8 cellular contexts compared by ENCODE assay signal in the genomic region with DNA sequence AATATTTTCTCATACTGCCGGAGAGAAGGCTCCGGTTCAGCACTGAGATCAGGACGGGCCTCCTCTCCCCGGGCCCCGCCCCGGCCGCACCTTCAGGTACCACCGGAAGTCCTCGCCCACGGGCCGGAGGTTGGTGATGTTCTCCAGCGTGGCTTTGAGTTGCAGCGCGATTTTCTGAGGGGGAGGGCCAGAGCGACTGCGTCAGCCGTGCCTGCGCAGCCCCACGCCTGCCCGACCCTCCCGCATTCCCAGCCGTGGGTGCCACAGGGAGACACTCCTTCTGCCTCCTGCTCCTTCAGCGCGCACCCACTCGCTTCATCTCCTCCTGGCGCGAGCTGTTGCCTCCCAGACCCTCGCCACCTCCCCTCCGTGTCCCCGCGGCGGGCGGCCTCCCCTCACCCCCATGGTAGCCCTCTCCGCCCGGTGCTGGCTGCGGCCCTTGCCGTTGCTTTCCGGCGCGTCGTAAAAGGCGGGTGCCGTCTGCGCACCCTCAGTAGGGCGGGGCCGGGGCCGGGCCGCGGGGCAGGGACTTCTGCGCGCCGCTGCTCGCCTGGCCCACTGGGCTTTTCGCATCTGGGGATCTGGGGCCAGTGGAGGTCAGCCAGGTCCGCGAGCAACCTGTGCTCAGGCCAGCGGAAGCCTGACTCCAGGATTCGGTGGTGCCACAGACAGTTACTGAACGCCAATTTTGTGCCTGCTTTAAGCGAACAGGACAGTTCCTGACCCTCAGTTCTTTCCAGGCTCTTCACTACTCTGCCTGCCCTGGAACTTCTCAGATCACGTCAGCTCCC. TPM values are rescaled to one million over a fixed set of nuclear protein-coding genes. Genes with fewer than 3 reads are reported as not detected.
A peak's percentile ranks its signal among the peaks of the same experiment; 100 is the strongest.
DNase-seq lines count a peak whose midpoint lies in the region; ATAC-seq and TF ChIP-seq lines count a peak whose summit lies in the region.

TSS of gene CZIB (minus strand) at position 464 of the 791 bp plus-strand sequence. CDS start at position 405, 59 bp downstream.

- no peaks in the 10 kb centered on the region for H3K9me3 Mint-ChIP-seq in activated naive CD4-positive, alpha-beta T cell treated with anti-CD3 and anti-CD28 coated beads, Interleukin-2, amount 50 U/mL, for 72 hours

- WGBS in testis, 2 donors: 1% methylated on average over 46 to 50 of the region's 61 CpGs

- peaks cover 0 to 6% of the 10 kb centered on the region in 2 donors for H3K36me3 Mint-ChIP-seq in activated naive CD4-positive, alpha-beta T cell treated with anti-CD3 and anti-CD28 coated beads, Interleukin-2, amount 50 U/mL, for 72 hours

- H3K27ac Mint-ChIP-seq in activated naive CD4-positive, alpha-beta T cell treated with anti-CD3 and anti-CD28 coated beads, Interleukin-2, amount 50 U/mL, for 72 hours: peak within 1 kb of the TSS; percentile 86 to 97

- peak within 1 kb of the TSS; percentile 92 to 93 for H3K4me3 ChIP-seq in testis

- H3K27ac ChIP-seq in testis: peak within 1 kb of the TSS; percentile 97 to 99

- peaks cover 16% of the 10 kb centered on the region for H3K4me1 ChIP-seq in testis

- intact Hi-C loops in testis (cut with DNase I; ENCODE audit: low total_unique reads): no loop called here

- TF ChIP-seq POLR2A in testis (IDR thresholded peaks at IDR 0.05): peak; percentile 72

- H3K36me3 ChIP-seq in testis (ENCODE audit: low read depth, missing control alignments): no peaks in the 10 kb centered on the region

- peak; percentile 87 for ATAC-seq in HG02571 (IDR thresholded peaks at IDR 0.05; ENCODE audit: unreplicated experiment)
- ATAC-seq in SK-N-SH treated with all-trans-retinoic acid at 6 μM for 48 hours: peak; percentile 95
- peak; percentile 93 to 94 for ATAC-seq in activated naive CD4-positive, alpha-beta T cell treated with anti-CD3 and anti-CD28 coated beads, Interleukin-2, amount 50 U/mL, for 72 hours
- peak; percentile 98 for ATAC-seq in omental fat pad (ENCODE audit: low FRiP score)

- H3K27me3 ChIP-seq in testis: no peaks in the 10 kb centered on the region

- H3K9me3 ChIP-seq in testis: no peaks in the 10 kb centered on the region

- TF ChIP-seq CTCF in omental fat pad (IDR thresholded peaks at IDR 0.05): no peak
- TF ChIP-seq CTCF in testis (IDR thresholded peaks at IDR 0.05): no peak

- DNase-seq in GM04504 (ENCODE audit: low read depth): peak; percentile 80
- peak; percentile 90 for DNase-seq in NCI-H1048 (lab: John Stamatoyannopoulos, UW)
- DNase-seq in activated naive CD4-positive, alpha-beta T cell treated with anti-CD3 and anti-CD28 coated beads, Interleukin-2, amount 50 U/mL, for 72 hours (ENCODE audit: low spot score in 2 of 2): peak; percentile 94 to 96
- no peak for DNase-seq in glomerular endothelial cell (ENCODE audit: extremely low read depth, low read depth, low spot score)
- DNase-seq in omental fat pad (ENCODE audit: low spot score): peak; percentile 86
- peak; percentile 94 for DNase-seq in testis

TF ChIP-seq in SK-N-SH treated with all-trans-retinoic acid at 6 μM for 48 hours, 23 proteins besides CTCF, POLR2A, EP300 and RAD21:
- TF ChIP-seq ZNF565 (CRISPR knock-in tag; conservative IDR thresholded peaks at IDR 0.05; ENCODE audit: low read depth): no peak
- TF ChIP-seq, protein P1, sequence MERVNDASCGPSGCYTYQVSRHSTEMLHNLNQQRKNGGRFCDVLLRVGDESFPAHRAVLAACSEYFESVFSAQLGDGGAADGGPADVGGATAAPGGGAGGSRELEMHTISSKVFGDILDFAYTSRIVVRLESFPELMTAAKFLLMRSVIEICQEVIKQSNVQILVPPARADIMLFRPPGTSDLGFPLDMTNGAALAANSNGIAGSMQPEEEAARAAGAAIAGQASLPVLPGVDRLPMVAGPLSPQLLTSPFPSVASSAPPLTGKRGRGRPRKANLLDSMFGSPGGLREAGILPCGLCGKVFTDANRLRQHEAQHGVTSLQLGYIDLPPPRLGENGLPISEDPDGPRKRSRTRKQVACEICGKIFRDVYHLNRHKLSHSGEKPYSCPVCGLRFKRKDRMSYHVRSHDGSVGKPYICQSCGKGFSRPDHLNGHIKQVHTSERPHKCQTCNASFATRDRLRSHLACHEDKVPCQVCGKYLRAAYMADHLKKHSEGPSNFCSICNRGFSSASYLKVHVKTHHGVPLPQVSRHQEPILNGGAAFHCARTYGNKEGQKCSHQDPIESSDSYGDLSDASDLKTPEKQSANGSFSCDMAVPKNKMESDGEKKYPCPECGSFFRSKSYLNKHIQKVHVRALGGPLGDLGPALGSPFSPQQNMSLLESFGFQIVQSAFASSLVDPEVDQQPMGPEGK (CRISPR knock-in tag; IDR thresholded peaks at IDR 0.05; ENCODE audit: borderline replicate concordance): peak; percentile 80; the same call in 1 of the 2 replicates
- peak; percentile 35; the same call in 1 of the 2 replicates for TF ChIP-seq GLIS3 (CRISPR knock-in tag; IDR thresholded peaks at IDR 0.05)
- TF ChIP-seq ZC3H10 (CRISPR knock-in tag; IDR thresholded peaks at IDR 0.05): 0 out of 2 replicates have a peak, but pooled peaks have one; percentile 16
- no peak for TF ChIP-seq ZNF70 (CRISPR knock-in tag; IDR thresholded peaks at IDR 0.05)
- no peak for TF ChIP-seq ESRRG (CRISPR knock-in tag; IDR thresholded peaks at IDR 0.05)
- TF ChIP-seq ARNTL (CRISPR knock-in tag; IDR thresholded peaks at IDR 0.05; ENCODE audit: borderline replicate concordance, low read depth): no peak

RNA-seq across cellular contexts. Expression of gene CZIB, which starts in this region (rescaled TPM):
- 10 to 100 TPM; 40.0 to 67.6 TPM for total RNA-seq in activated naive CD4-positive, alpha-beta T cell treated with anti-CD3 and anti-CD28 coated beads, Interleukin-2, amount 50 U/mL, for 72 hours
- total RNA-seq in glomerular endothelial cell (45.8 and 50.6 TPM in 2 replicates), omental fat pad (10 to 100 TPM; 43.1 to 74.4 (median 62.3) TPM), testis (10 to 100 TPM; 55.0 to 55.4 TPM)
- polyA plus RNA-seq in testis (ENCODE audit: insufficient read depth, low read depth, low replicate concordance): 97.2 TPM
